Comparison of ENCODE assay signal across 8 cellular contexts in genomic region chr5:162193012-162193411, GRCh38.
"Had no signal": no experiment of that assay in that cellular context is flagged by ENCODE, and none has a peak within 500 bp of the region (broad histone marks: within the 10 kb centered on the region; RNA-seq: fewer than 3 reads in every experiment).

No MANE protein-coding gene starts in this region.

- DNase-seq: GDM1, GF-D8 had no signal

- ATAC-seq: GM12878 had no signal

- FAIRE-seq: G401.6, GM12878, GM12891, GM12892, GM18507, GM19239 had no signal

- H3K4me3 ChIP-seq: GM12878 had no signal
